In genomic region chr1:42924249-42925131, GRCh38 we compare ENCODE assay signal across 1 cellular context.
TF ChIP-seq lines count a peak whose summit lies in the region.

No MANE protein-coding gene starts in this region.

TF ChIP-seq in HepG2, 621 proteins besides CTCF, POLR2A, EP300 and RAD21 (continued from another document and continues in another):
- TF ChIP-seq ZNF281 (CRISPR knock-in tag; IDR thresholded peaks at IDR 0.05; ENCODE audit: borderline replicate concordance), result peak; percentile 14; the same call in 1 of the 2 replicates
- TF ChIP-seq, protein P1, sequence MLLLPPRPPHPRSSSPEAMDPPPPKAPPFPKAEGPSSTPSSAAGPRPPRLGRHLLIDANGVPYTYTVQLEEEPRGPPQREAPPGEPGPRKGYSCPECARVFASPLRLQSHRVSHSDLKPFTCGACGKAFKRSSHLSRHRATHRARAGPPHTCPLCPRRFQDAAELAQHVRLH (CRISPR knock-in tag; IDR thresholded peaks at IDR 0.05; ENCODE audit: borderline replicate concordance, low read depth), result peak; percentile 69; the same call in 1 of the 2 replicates
- TF ChIP-seq AGO2 (optimal IDR thresholded peaks at IDR 0.05; ENCODE audit: low read depth, low read length), result peak; percentile 100
- no peak for TF ChIP-seq BRF2 (CRISPR knock-in tag; IDR thresholded peaks at IDR 0.05)
- TF ChIP-seq TMF1 (CRISPR knock-in tag; IDR thresholded peaks at IDR 0.05; ENCODE audit: low read depth), result no peak
- no peak for TF ChIP-seq ZBTB40 (IDR thresholded peaks at IDR 0.05)
- no peak for TF ChIP-seq ZBTB40 (CRISPR knock-in tag; IDR thresholded peaks at IDR 0.05)
- no peak for TF ChIP-seq ZMYM3 (CRISPR knock-in tag; IDR thresholded peaks at IDR 0.05)
- TF ChIP-seq MAF1 (CRISPR knock-in tag; IDR thresholded peaks at IDR 0.05; ENCODE audit: borderline replicate concordance), result peak; percentile 47; the same call in 1 of the 2 replicates
- peak; percentile 92 for TF ChIP-seq PCBP1 (IDR thresholded peaks at IDR 0.05; ENCODE audit: borderline replicate concordance, low read depth, low read length)
- no peak for TF ChIP-seq RORA (CRISPR knock-in tag; IDR thresholded peaks at IDR 0.05)
- TF ChIP-seq NFIC (IDR thresholded peaks at IDR 0.05; ENCODE audit: low read length), result no peak
- TF ChIP-seq TRIM24 (CRISPR knock-in tag; IDR thresholded peaks at IDR 0.05), result no peak
- no peak; the same call in 1 of the 2 replicates for TF ChIP-seq ZNF350 (CRISPR knock-in tag; IDR thresholded peaks at IDR 0.05; ENCODE audit: borderline replicate concordance, low read depth)
- TF ChIP-seq PHB2 (IDR thresholded peaks at IDR 0.05; ENCODE audit: partially characterized antibody), result no peak
- no peak for TF ChIP-seq HMGA1 (CRISPR knock-in tag; conservative IDR thresholded peaks at IDR 0.05)
- TF ChIP-seq SRY (CRISPR knock-in tag; IDR thresholded peaks at IDR 0.05), result peak; percentile 78; the same call in 1 of the 2 replicates
- TF ChIP-seq MAFG (CRISPR knock-in tag; IDR thresholded peaks at IDR 0.05), result no peak
- TF ChIP-seq AHR (CRISPR knock-in tag; IDR thresholded peaks at IDR 0.05), result no peak
- TF ChIP-seq KAT2B (IDR thresholded peaks at IDR 0.05; ENCODE audit: borderline replicate concordance, low read depth, low read length), result no peak
- TF ChIP-seq ZFX (CRISPR knock-in tag; IDR thresholded peaks at IDR 0.05; ENCODE audit: low read depth), result peak; percentile 48
- peak; percentile 67 for TF ChIP-seq SAP130 (CRISPR knock-in tag; IDR thresholded peaks at IDR 0.05; ENCODE audit: low read depth)
- no peak; the same call in 1 of the 2 replicates for TF ChIP-seq KMT2A (CRISPR knock-in tag; IDR thresholded peaks at IDR 0.05)
- TF ChIP-seq ZNF563 (CRISPR knock-in tag; IDR thresholded peaks at IDR 0.05), result no peak
- no peak for TF ChIP-seq HHEX (CRISPR knock-in tag; IDR thresholded peaks at IDR 0.05)
- no peak for TF ChIP-seq CCAR2 (optimal IDR thresholded peaks at IDR 0.05; ENCODE audit: low read depth, low read length)
- TF ChIP-seq ZNF607 (CRISPR knock-in tag; IDR thresholded peaks at IDR 0.05; ENCODE audit: borderline replicate concordance), result no peak; the same call in none of the 2 replicates
- no peak for TF ChIP-seq MTA1 (CRISPR knock-in tag; IDR thresholded peaks at IDR 0.05; ENCODE audit: borderline replicate concordance)
- TF ChIP-seq NFKB2 (CRISPR knock-in tag; IDR thresholded peaks at IDR 0.05; ENCODE audit: borderline replicate concordance), result peak; percentile 73; the same call in 1 of the 2 replicates
- TF ChIP-seq SALL2 (CRISPR knock-in tag; IDR thresholded peaks at IDR 0.05), result no peak
- TF ChIP-seq ONECUT2 (CRISPR knock-in tag; IDR thresholded peaks at IDR 0.05), result no peak
- no peak; the same call in 1 of the 2 replicates for TF ChIP-seq ZNF138 (CRISPR knock-in tag; IDR thresholded peaks at IDR 0.05; ENCODE audit: low read depth)
- TF ChIP-seq ZSCAN22 (CRISPR knock-in tag; IDR thresholded peaks at IDR 0.05), result no peak
- no peak for TF ChIP-seq ZNF782 (CRISPR knock-in tag; IDR thresholded peaks at IDR 0.05; ENCODE audit: borderline replicate concordance)
- peak; percentile 73; the same call in 1 of the 2 replicates for TF ChIP-seq ZNF564 (CRISPR knock-in tag; IDR thresholded peaks at IDR 0.05)
- no peak for TF ChIP-seq ETS1 (CRISPR knock-in tag; IDR thresholded peaks at IDR 0.05)
- TF ChIP-seq ZNF740 (CRISPR knock-in tag; IDR thresholded peaks at IDR 0.05), result no peak
- peak; percentile 88 for TF ChIP-seq SRSF4 (IDR thresholded peaks at IDR 0.05; ENCODE audit: low read depth, low read length, poor library complexity, severe bottlenecking)
- TF ChIP-seq NFE2L1 (CRISPR knock-in tag; IDR thresholded peaks at IDR 0.05; ENCODE audit: borderline replicate concordance), result no peak
- no peak for TF ChIP-seq ZNF550 (CRISPR knock-in tag; IDR thresholded peaks at IDR 0.05; ENCODE audit: borderline replicate concordance)
- TF ChIP-seq, protein P2, sequence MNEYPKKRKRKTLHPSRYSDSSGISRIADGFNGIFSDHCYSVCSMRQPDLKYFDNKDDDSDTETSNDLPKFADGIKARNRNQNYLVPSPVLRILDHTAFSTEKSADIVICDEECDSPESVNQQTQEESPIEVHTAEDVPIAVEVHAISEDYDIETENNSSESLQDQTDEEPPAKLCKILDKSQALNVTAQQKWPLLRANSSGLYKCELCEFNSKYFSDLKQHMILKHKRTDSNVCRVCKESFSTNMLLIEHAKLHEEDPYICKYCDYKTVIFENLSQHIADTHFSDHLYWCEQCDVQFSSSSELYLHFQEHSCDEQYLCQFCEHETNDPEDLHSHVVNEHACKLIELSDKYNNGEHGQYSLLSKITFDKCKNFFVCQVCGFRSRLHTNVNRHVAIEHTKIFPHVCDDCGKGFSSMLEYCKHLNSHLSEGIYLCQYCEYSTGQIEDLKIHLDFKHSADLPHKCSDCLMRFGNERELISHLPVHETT (CRISPR knock-in tag; conservative IDR thresholded peaks at IDR 0.05), result no peak; the same call in none of the 2 replicates
- peak; percentile 29; the same call in 1 of the 2 replicates for TF ChIP-seq ZFP90 (CRISPR knock-in tag; IDR thresholded peaks at IDR 0.05; ENCODE audit: borderline replicate concordance)
- TF ChIP-seq ELF1 (CRISPR knock-in tag; IDR thresholded peaks at IDR 0.05), result no peak
- no peak for TF ChIP-seq ZNF446 (CRISPR knock-in tag; IDR thresholded peaks at IDR 0.05)
- TF ChIP-seq SIX4 (CRISPR knock-in tag; IDR thresholded peaks at IDR 0.05), result no peak; the same call in 1 of the 2 replicates
- no peak for TF ChIP-seq TEF (CRISPR knock-in tag; IDR thresholded peaks at IDR 0.05)
- TF ChIP-seq SMARCE1 (IDR thresholded peaks at IDR 0.05; ENCODE audit: borderline replicate concordance), result no peak
- TF ChIP-seq, protein P3, sequence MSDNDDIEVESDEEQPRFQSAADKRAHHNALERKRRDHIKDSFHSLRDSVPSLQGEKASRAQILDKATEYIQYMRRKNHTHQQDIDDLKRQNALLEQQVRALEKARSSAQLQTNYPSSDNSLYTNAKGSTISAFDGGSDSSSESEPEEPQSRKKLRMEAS (IDR thresholded peaks at IDR 0.05), result no peak
- TF ChIP-seq NFE2L2 (IDR thresholded peaks at IDR 0.05; ENCODE audit: low read length), result no peak
- no peak for TF ChIP-seq ETV5 (CRISPR knock-in tag; IDR thresholded peaks at IDR 0.05; ENCODE audit: borderline replicate concordance)
- no peak for TF ChIP-seq JUNB (CRISPR knock-in tag; IDR thresholded peaks at IDR 0.05; ENCODE audit: borderline replicate concordance)
- 0 out of 2 replicates have a peak, but pooled peaks have one; percentile 38 for TF ChIP-seq PRMT3 (CRISPR knock-in tag; IDR thresholded peaks at IDR 0.05; ENCODE audit: borderline replicate concordance, low read depth)
- no peak; the same call in 1 of the 2 replicates for TF ChIP-seq PHF21A (CRISPR knock-in tag; IDR thresholded peaks at IDR 0.05)
- no peak for TF ChIP-seq GATAD1 (CRISPR knock-in tag; IDR thresholded peaks at IDR 0.05)
- peak; percentile 88 for TF ChIP-seq YY1 (IDR thresholded peaks at IDR 0.05; ENCODE audit: insufficient read depth, insufficient replicate concordance, low read depth, low read length)
- no peak for TF ChIP-seq SYNCRIP (IDR thresholded peaks at IDR 0.05; ENCODE audit: insufficient read depth, low read depth, low read length)
- TF ChIP-seq ZNF557 (CRISPR knock-in tag; IDR thresholded peaks at IDR 0.05), result no peak
